20 cellular contexts compared by ENCODE assay signal in the genomic region with DNA sequence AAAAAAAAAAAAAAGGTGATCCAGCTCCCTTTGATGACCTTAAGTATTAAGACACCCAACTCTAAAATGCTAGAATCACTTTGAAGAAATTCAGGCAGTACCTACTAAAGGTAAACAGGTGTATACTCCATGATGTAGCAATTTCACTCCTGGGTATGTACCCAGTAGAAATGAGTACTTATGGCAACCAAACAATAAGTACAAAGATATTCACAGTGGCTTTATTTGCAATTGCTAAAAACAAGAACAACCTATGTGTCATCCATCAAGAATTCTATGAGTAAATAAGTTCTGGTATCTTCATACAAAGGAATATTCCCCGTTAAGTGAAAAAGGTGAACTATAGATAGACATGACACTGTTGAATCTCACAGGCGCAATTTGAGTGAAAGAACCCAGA.
"Had no signal": no experiment of that assay in that cellular context is flagged by ENCODE, and none has a peak within 500 bp of the region (broad histone marks: within the 10 kb centered on the region; RNA-seq: fewer than 3 reads in every experiment).

No MANE protein-coding gene starts in this region.

- H3K9ac ChIP-seq: neural progenitor cell had no signal

- DNase-seq: activated CD4-positive, alpha-beta T cell treated with anti-CD3 and anti-CD28 coated beads, Interleukin-2, amount 50 U/mL, for 4 hours; activated CD4-positive, CD25-positive, alpha-beta regulatory T cell treated with anti-CD3 and anti-CD28 coated beads, Interleukin-2, amount 50 U/mL, for 72 hours; activated naive CD4-positive, alpha-beta T cell; activated naive CD8-positive, alpha-beta T cell treated with anti-CD3 and anti-CD28 coated beads, Interleukin-2, amount 10 ng/mL, durations not matched to agents 7 days and 5 days; activated T-cell treated with anti-CD3 and anti-CD28 coated beads for 4 hours; anterior cingulate cortex; effector memory CD8-positive, alpha-beta T cell; left lung; mammary epithelial cell; small intestine; stimulated activated CD4-positive, alpha-beta T cell treated with anti-CD3 and anti-CD28 coated beads, Interleukin-4, amount 100 ng/mL, for 4 hours; stimulated activated CD8-positive, alpha-beta memory T cell treated with anti-CD3 and anti-CD28 coated beads, Interleukin-4, amount 100 ng/mL, for 48 hours; stimulated activated naive CD4-positive, alpha-beta T cell treated with Interleukin-2 at 50 U/mL for 16 hours; substantia nigra; T-cell; T-helper 9 cell; transverse colon had no signal

- H3K27me3 ChIP-seq: hepatocyte, left lung, neural progenitor cell, transverse colon had no signal

- H3K4me2 ChIP-seq: hepatocyte, neural progenitor cell had no signal

- H3K9me3 Mint-ChIP-seq: activated naive CD8-positive, alpha-beta T cell treated with anti-CD3 and anti-CD28 coated beads, Interleukin-2, amount 10 ng/mL, durations not matched to agents 7 days and 5 days; dendritic cell treated with granulocyte-macrophage colony-stimulating factor and Interleukin-4, amounts not matched to agents 40 ng/mL and 50 ng/mL, for 4 days; effector memory CD8-positive, alpha-beta T cell; neural progenitor cell; T-cell had no signal

- H3K4me1 ChIP-seq: left lung, transverse colon had no signal

- H2AFZ ChIP-seq: hepatocyte, neural progenitor cell had no signal

- ATAC-seq: effector memory CD8-positive, alpha-beta T cell; left lung; T-cell had no signal

- H3K4me3 Mint-ChIP-seq: activated naive CD8-positive, alpha-beta T cell treated with anti-CD3 and anti-CD28 coated beads, Interleukin-2, amount 10 ng/mL, durations not matched to agents 7 days and 5 days; dendritic cell treated with granulocyte-macrophage colony-stimulating factor and Interleukin-4, amounts not matched to agents 40 ng/mL and 50 ng/mL, for 4 days; effector memory CD8-positive, alpha-beta T cell; neural progenitor cell; T-cell had no signal

- H3K9me3 ChIP-seq: left lung, transverse colon had no signal

- H3K27ac ChIP-seq: hepatocyte, left lung, neural progenitor cell, transverse colon had no signal

- H3K27me3 Mint-ChIP-seq: T-cell had no signal

- H3K36me3 Mint-ChIP-seq: activated naive CD8-positive, alpha-beta T cell treated with anti-CD3 and anti-CD28 coated beads, Interleukin-2, amount 10 ng/mL, durations not matched to agents 7 days and 5 days; neural progenitor cell; T-cell had no signal

- H3K79me2 ChIP-seq: hepatocyte had no signal

- H3K27ac Mint-ChIP-seq: activated naive CD8-positive, alpha-beta T cell treated with anti-CD3 and anti-CD28 coated beads, Interleukin-2, amount 10 ng/mL, durations not matched to agents 7 days and 5 days; dendritic cell treated with granulocyte-macrophage colony-stimulating factor and Interleukin-4, amounts not matched to agents 40 ng/mL and 50 ng/mL, for 4 days; effector memory CD8-positive, alpha-beta T cell; neural progenitor cell; T-cell had no signal

- H3K36me3 ChIP-seq: left lung, neural progenitor cell, transverse colon had no signal

- H3K4me1 Mint-ChIP-seq: activated naive CD8-positive, alpha-beta T cell treated with anti-CD3 and anti-CD28 coated beads, Interleukin-2, amount 10 ng/mL, durations not matched to agents 7 days and 5 days; T-cell had no signal

- H3K4me3 ChIP-seq: hepatocyte, left lung, neural progenitor cell, transverse colon had no signal
